In genomic region chrX:2464677-2465166, GRCh38 we compare ENCODE assay signal across 1 cellular context.
TF ChIP-seq lines count a peak whose summit lies in the region.

No MANE protein-coding gene starts in this region.

TF ChIP-seq in GM23338, 12 proteins besides CTCF, POLR2A, EP300 and RAD21:
- TF ChIP-seq ZNF462 (CRISPR knock-in tag; IDR thresholded peaks at IDR 0.05) (no peak), CREB1 (CRISPR knock-in tag; IDR thresholded peaks at IDR 0.05; ENCODE audit: low read depth) (no peak), ETS1 (IDR thresholded peaks at IDR 0.05) (no peak), JUNB (IDR thresholded peaks at IDR 0.05; ENCODE audit: unreplicated experiment) (peak; percentile 71), STAT1 (IDR thresholded peaks at IDR 0.05; ENCODE audit: unreplicated experiment) (no peak)
